8 cellular contexts compared by ENCODE assay signal in the genomic region with DNA sequence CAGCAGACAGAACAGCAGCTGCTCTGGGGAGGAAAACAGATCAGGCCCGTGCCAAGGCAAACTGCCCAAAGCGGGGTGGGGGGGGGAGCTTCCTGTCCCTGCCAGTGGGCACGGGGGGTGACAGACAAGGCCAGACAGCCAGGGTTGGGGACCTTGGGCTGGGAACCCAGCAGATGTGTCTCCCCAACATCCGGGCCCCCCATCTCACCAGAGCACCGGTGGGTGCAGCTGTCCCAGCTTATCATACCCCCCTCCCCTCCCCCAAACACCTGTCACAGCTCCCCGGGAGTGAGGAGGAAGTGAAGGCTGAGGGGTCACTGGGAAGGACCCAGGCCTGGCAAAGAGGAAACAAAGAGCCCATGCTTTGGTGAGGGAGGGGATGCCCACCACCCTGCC. TPM values are rescaled to one million over a fixed set of nuclear protein-coding genes. Genes with fewer than 3 reads are reported as not detected.
DNase-seq lines count a peak whose midpoint lies in the region; ATAC-seq, FAIRE-seq and TF ChIP-seq lines count a peak whose summit lies in the region.

No MANE protein-coding gene starts in this region.

- TF ChIP-seq CTCF in OCI-LY3 (IDR thresholded peaks at IDR 0.05; ENCODE audit: low read depth, low read length) (no peak), lower lobe of right lung (IDR thresholded peaks at IDR 0.05) (no peak), transverse colon (IDR thresholded peaks at IDR 0.05) (no peak)

- H3K4me3 ChIP-seq in OCI-LY3 (ENCODE audit: low read length) (peak overlapping the region; percentile 97), lower lobe of right lung (peak overlapping the region; percentile 76), transverse colon (peak overlapping the region; percentile 62 to 78 (median 70))

- H3K27ac ChIP-seq in OCI-LY3 (ENCODE audit: low read length) (peak overlapping the region; percentile 78), caudate nucleus (ENCODE audit: low read depth, low read length) (peak overlapping the region; percentile 54), lower lobe of right lung (peak overlapping the region; percentile 72), transverse colon (peak overlapping the region; percentile 90 to 99 (median 94))

- TF ChIP-seq POLR2A in transverse colon (IDR thresholded peaks at IDR 0.05) = no peak

- no peak overlapping the region for H2AFZ ChIP-seq in OCI-LY3 (ENCODE audit: low read depth, low read length)

- in situ Hi-C loops in transverse colon (cut with MboI; ENCODE audit: low pct_ligation_motif_present in 1 of 4, low pct_unique_long_range_greater_than_20kb in 1 of 4, low sequenced_read_pairs in 3 of 4) = no loop called here

- peak overlapping the region; percentile 87 for H3K4me2 ChIP-seq in OCI-LY3 (ENCODE audit: low read length)

- H3K4me1 ChIP-seq in OCI-LY3 (ENCODE audit: low read length) = peaks cover 36% of the 10 kb centered on the region
- peaks cover 38% of the 10 kb centered on the region for H3K4me1 ChIP-seq in lower lobe of right lung
- H3K4me1 ChIP-seq in transverse colon = peaks cover 20 to 43% (median 35%) of the 10 kb centered on the region in 4 donors

- H3K9ac ChIP-seq in OCI-LY3 (ENCODE audit: low read length) = peak overlapping the region; percentile 100

- no peaks in the 10 kb centered on the region for H3K27me3 ChIP-seq in OCI-LY3 (ENCODE audit: low read depth, low read length)
- H3K27me3 ChIP-seq in lower lobe of right lung (ENCODE audit: low read depth) = no peaks in the 10 kb centered on the region
- no peaks in the 10 kb centered on the region for H3K27me3 ChIP-seq in transverse colon

- intact Hi-C loops in lower lobe of right lung (cut with DNase I) = no loop called here
- intact Hi-C loops in transverse colon (cut with DNase I; ENCODE audit: low total_unique reads) = no loop called here
- intact Hi-C loops in posterior vena cava (cut with DNase I) = loop anchor here in 1 of 2 donors (10.0 kb wide), 1 partner anchor 59 kb away; the partner anchor contains the start of genes CATSPERZ and ESRRA

- WGBS in transverse colon (ENCODE audit: low coverage in 1 of 2), 2 donors = 10% methylated on average over 4 of the region's 6 CpGs; no CpG with 5 or more reads in 1 of the 2 donors

- DNase-seq in EH (ENCODE audit: low read depth) = peak; percentile 44
- DNase-seq in caudate nucleus (lab: John Stamatoyannopoulos, UW) = peak in 18 of 61 donors; percentile 13 to 60 (median 24)
- no peak for DNase-seq in lower lobe of right lung
- DNase-seq in transverse colon = peak; percentile 70
- DNase-seq in urothelium cell line (ENCODE audit: low spot score) = no peak
- no peak for DNase-seq in posterior vena cava (ENCODE audit: low spot score)

- FAIRE-seq in urothelium cell line (lab: Jason Lieb, UNC) = no peak

- peaks cover 57% of the 10 kb centered on the region for H3K79me2 ChIP-seq in OCI-LY3 (ENCODE audit: low read length)

- H3K9me3 ChIP-seq in OCI-LY3 (ENCODE audit: insufficient read depth, low read length) (no peaks in the 10 kb centered on the region), lower lobe of right lung (no peaks in the 10 kb centered on the region), transverse colon (no peaks in the 10 kb centered on the region)

- H4K20me1 ChIP-seq in OCI-LY3 (ENCODE audit: insufficient read depth, low read length) = 0 out of 2 replicates have a peak, but pooled peaks cover 3% of the 10 kb centered on the region

- ATAC-seq in lower lobe of right lung (no peak), GM19467 (IDR thresholded peaks at IDR 0.05; ENCODE audit: unreplicated experiment) (no peak)

- no peak for TF ChIP-seq EP300 in transverse colon (IDR thresholded peaks at IDR 0.05; ENCODE audit: low read depth)

- H3K36me3 ChIP-seq in OCI-LY3 (replicated peaks; ENCODE audit: low read depth, low read length) (peaks cover 19% of the 10 kb centered on the region), lower lobe of right lung (peaks cover 13% of the 10 kb centered on the region), transverse colon (no peaks in the 10 kb centered on the region)

RNA-seq across cellular contexts. Expression of gene PPP1R14B, which starts 1.3 kb away (rescaled TPM):
- total RNA-seq in lower lobe of right lung = 55.4 TPM
- 10 to 100 TPM; 62.8 to 80.4 (median 73.2) TPM for total RNA-seq in transverse colon
- 100 to 1,000 TPM; 102 to 190 TPM for total RNA-seq in posterior vena cava

RNA-seq across cellular contexts. Expression of gene FKBP2, which starts 4.5 kb away (rescaled TPM):
- total RNA-seq in lower lobe of right lung (48.2 TPM), transverse colon (100 to 1,000 TPM in 2 of 4 donors, 10 to 100 TPM in 2; 63.6 to 203 (median 102) TPM), posterior vena cava (10 to 100 TPM; 50.6 to 56.7 TPM)

RNA-seq across cellular contexts. Expression of gene PLCB3, which starts 5.9 kb away (rescaled TPM):
- total RNA-seq in lower lobe of right lung = 31.8 TPM
- 100 to 1,000 TPM in 2 of 4 donors, 10 to 100 TPM in 2; 64.5 to 115 (median 91.2) TPM for total RNA-seq in transverse colon
- total RNA-seq in posterior vena cava = 10 to 100 TPM; 26.1 to 28.3 TPM

RNA-seq across cellular contexts. Expression of gene VEGFB, which starts 11.0 kb away (rescaled TPM):
- total RNA-seq in lower lobe of right lung (150 TPM), transverse colon (10 to 100 TPM; 34.0 to 84.9 (median 36.8) TPM), posterior vena cava (100 to 1,000 TPM; 163 to 190 TPM)

RNA-seq across cellular contexts. Expression of gene DNAJC4, which starts 15.1 kb away (rescaled TPM):
- total RNA-seq in lower lobe of right lung = 39.5 TPM
- total RNA-seq in transverse colon = 100 to 1,000 TPM in 1 of 4 donors, 10 to 100 TPM in 3; 52.6 to 214 (median 76.0) TPM
- 10 to 100 TPM; 16.1 to 21.3 TPM for total RNA-seq in posterior vena cava

Comparison
In these comparisons a context has a peak if more than half of its experiments do, and no peak if none do; other contexts are left out.
1. DNase-seq: peak in EH (single experiment) and transverse colon (single experiment); none in lower lobe of right lung (single experiment), urothelium cell line (single experiment) and posterior vena cava (single experiment).
2. Peak in every context shown above with its lines, with median percentiles within 50 percentile points of each other: H3K27ac ChIP-seq and H3K4me3 ChIP-seq.